ENCODE assay signal across 12 cellular contexts in the genomic region with DNA sequence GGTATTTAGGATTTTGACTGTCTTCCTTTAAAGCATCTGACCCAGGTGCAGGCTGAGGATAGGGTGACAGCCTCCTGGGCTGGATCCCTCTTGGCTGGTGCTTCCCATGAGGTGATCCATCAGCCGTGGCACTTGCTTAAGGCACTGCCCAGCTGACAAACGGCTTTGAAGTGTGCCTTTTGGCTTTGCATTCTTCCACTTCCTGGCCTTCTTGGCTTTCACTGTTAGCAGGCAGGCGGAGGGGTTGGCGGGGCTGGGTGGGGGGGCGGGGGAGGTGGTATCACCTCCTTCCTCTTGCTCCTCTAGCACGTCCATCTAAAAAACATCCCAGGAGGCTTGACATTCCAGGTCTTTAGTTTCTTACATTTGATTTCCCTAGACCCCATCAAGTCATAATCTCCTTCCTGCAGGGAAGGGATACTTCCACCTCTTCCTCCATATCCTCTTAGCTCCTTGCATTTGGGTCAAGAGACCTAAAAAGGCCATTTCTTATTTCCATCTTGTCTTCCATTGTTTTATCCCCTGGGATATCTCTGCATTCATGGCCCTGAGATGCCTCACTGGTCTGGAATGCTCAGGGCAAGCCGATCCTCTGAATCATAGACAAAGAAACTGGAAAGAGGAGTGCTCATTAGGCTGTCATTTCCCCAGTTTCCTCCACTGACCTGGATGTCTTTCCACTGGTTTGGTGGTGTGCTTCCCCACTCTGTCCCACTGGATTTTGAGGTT. TPM values are rescaled to one million over a fixed set of nuclear protein-coding genes. Genes with fewer than 3 reads are reported as not detected.
DNase-seq lines count a peak whose midpoint lies in the region; ATAC-seq, FAIRE-seq and TF ChIP-seq lines count a peak whose summit lies in the region.
"Had no signal": no experiment of that assay in that cellular context is flagged by ENCODE, and none has a peak within 500 bp of the region (broad histone marks: within the 10 kb centered on the region; RNA-seq: fewer than 3 reads in every experiment).

No MANE protein-coding gene starts in this region.

- peak; percentile 66 to 67 for DNase-seq in A549 (ENCODE audit: low read depth in 1 of 2, low spot score in 1 of 2)
- DNase-seq in HK-2 (ENCODE audit: unreplicated experiment): peak; percentile 68
- DNase-seq in ascending aorta (ENCODE audit: low spot score in 2 of 2): peak in 1 of 2 donors; percentile 75
- peak; percentile 66 for DNase-seq in iris pigment epithelial cell (ENCODE audit: low read depth)
- no peak for DNase-seq in progenitor cell of endocrine pancreas (ENCODE audit: low spot score, unreplicated experiment)
- DNase-seq in head of caudate nucleus: no peak
- no peak for DNase-seq in CD4-positive, alpha-beta T cell
- DNase-seq: activated CD4-positive, CD25-positive, alpha-beta regulatory T cell; CD8-positive, alpha-beta T cell; NCI-H446 treated with DMSO at 0.1 percent for 48 hours had no signal

- WGBS in A549 (ENCODE audit: missing lambda C conversion rate): 2% methylated on average over 7 of the region's 7 CpGs

- H3K4me2 ChIP-seq in A549: peak overlapping the region; percentile 72

- peaks cover 28% of the 10 kb centered on the region for H3K27me3 Mint-ChIP-seq in progenitor cell of endocrine pancreas
- H3K27me3 Mint-ChIP-seq in CD4-positive, alpha-beta T cell: no peaks in the 10 kb centered on the region

- POLR2A ChIA-PET in A549 (lab: Yijun Ruan, JAX): no interaction called here
- POLR2A ChIA-PET in CD4-positive, alpha-beta T cell (lab: Charles Lee): no interaction called here

- TF ChIP-seq EP300 in A549 (IDR thresholded peaks at IDR 0.05): no peak

- H3K9me3 Mint-ChIP-seq in progenitor cell of endocrine pancreas (ENCODE audit: low read depth): peaks cover 23% of the 10 kb centered on the region
- H3K9me3 Mint-ChIP-seq in CD4-positive, alpha-beta T cell: peaks cover 2% of the 10 kb centered on the region

- H3K4me3 ChIP-seq in A549 (no peak overlapping the region), ascending aorta (no peak overlapping the region)

- H3K9me3 ChIP-seq in A549: no peaks in the 10 kb centered on the region
- H3K9me3 ChIP-seq in ascending aorta: no peaks in the 10 kb centered on the region
- H3K9me3 ChIP-seq in CD4-positive, alpha-beta T cell (ENCODE audit: control insufficient read depth, low read length): no peaks in the 10 kb centered on the region

- no peak for TF ChIP-seq POLR2A in A549 (IDR thresholded peaks at IDR 0.05; ENCODE audit: low read length)

- no peak overlapping the region for H3K27ac Mint-ChIP-seq in progenitor cell of endocrine pancreas
- H3K27ac Mint-ChIP-seq in CD4-positive, alpha-beta T cell: no peak overlapping the region
- H3K27ac Mint-ChIP-seq: brain; CD8-positive, alpha-beta T cell had no signal

- peak overlapping the region; percentile 68 to 85 for H3K27ac ChIP-seq in A549
- peak overlapping the region; percentile 60 to 76 for H3K27ac ChIP-seq in ascending aorta
- H3K27ac ChIP-seq in CD4-positive, alpha-beta T cell (ENCODE audit: low read depth, low read length): no peak overlapping the region

- H3K4me1 ChIP-seq in A549: peaks cover 20% of the 10 kb centered on the region
- peaks cover 0 to 15% of the 10 kb centered on the region in 2 donors for H3K4me1 ChIP-seq in ascending aorta

- no peaks in the 10 kb centered on the region for H3K36me3 Mint-ChIP-seq in progenitor cell of endocrine pancreas (ENCODE audit: insufficient read depth)
- H3K36me3 Mint-ChIP-seq in CD4-positive, alpha-beta T cell (ENCODE audit: low read depth): no peaks in the 10 kb centered on the region
- H3K36me3 Mint-ChIP-seq: brain; CD8-positive, alpha-beta T cell had no signal

- no peaks in the 10 kb centered on the region for H3K27me3 ChIP-seq in ascending aorta
- no peaks in the 10 kb centered on the region for H3K27me3 ChIP-seq in CD4-positive, alpha-beta T cell (ENCODE audit: control insufficient read depth, insufficient read depth, low read length)

- no peaks in the 10 kb centered on the region for H3K4me1 Mint-ChIP-seq in progenitor cell of endocrine pancreas (ENCODE audit: low read depth)
- H3K4me1 Mint-ChIP-seq in CD4-positive, alpha-beta T cell (ENCODE audit: low read depth): no peaks in the 10 kb centered on the region
- H3K4me1 Mint-ChIP-seq: brain had no signal

- peak; percentile 97 for FAIRE-seq in A549 (lab: Jason Lieb, UNC)

- H3K4me3 Mint-ChIP-seq in progenitor cell of endocrine pancreas (ENCODE audit: low read depth): no peak overlapping the region
- no peak overlapping the region for H3K4me3 Mint-ChIP-seq in CD4-positive, alpha-beta T cell
- H3K4me3 Mint-ChIP-seq: brain; CD8-positive, alpha-beta T cell had no signal

- CTCF ChIA-PET in A549 (lab: Yijun Ruan, JAX): interaction anchor here (0.6 to 2.3 kb wide), 5 partner anchors 11 to 60 kb away, joined by 4 to 10 read pairs (median 7); a partner anchor contains a TSS
- CTCF ChIA-PET in CD4-positive, alpha-beta T cell (lab: Charles Lee): no interaction called here

- intact Hi-C loops in ascending aorta (cut with DNase I): no loop called here
- intact Hi-C loops in head of caudate nucleus (cut with DNase I): no loop called here
- intact Hi-C loops in CD4-positive, alpha-beta T cell (cut with DNase I, micrococcal nuclease): no loop called here

- ATAC-seq in A549: peak; percentile 98 to 99
- no peak for ATAC-seq in HG02759 (IDR thresholded peaks at IDR 0.05; ENCODE audit: unreplicated experiment)
- ATAC-seq in CD4-positive, alpha-beta T cell (ENCODE audit: poor library complexity): no peak
- ATAC-seq: CD8-positive, alpha-beta T cell had no signal

- no peak for TF ChIP-seq CTCF in A549 (IDR thresholded peaks at IDR 0.05)
- no peak for TF ChIP-seq CTCF in ascending aorta (IDR thresholded peaks at IDR 0.05)
- TF ChIP-seq CTCF in progenitor cell of endocrine pancreas (IDR thresholded peaks at IDR 0.05; ENCODE audit: unreplicated experiment): no peak
- TF ChIP-seq CTCF in CD4-positive, alpha-beta T cell (IDR thresholded peaks at IDR 0.05): no peak

- no peaks in the 10 kb centered on the region for H3K36me3 ChIP-seq in ascending aorta

- TF ChIP-seq RAD21 in A549 (conservative IDR thresholded peaks at IDR 0.05 in 1 of 2, IDR thresholded peaks at IDR 0.05 in 1 of 2): no peak

TF ChIP-seq in A549, 52 proteins besides CTCF, POLR2A, EP300 and RAD21 (continues in another document):
- TF ChIP-seq MAZ (IDR thresholded peaks at IDR 0.05; ENCODE audit: borderline replicate concordance, low read depth, low read length) (no peak), HOXB5 (CRISPR knock-in tag; IDR thresholded peaks at IDR 0.05) (no peak), FOSL2 (IDR thresholded peaks at IDR 0.05) (peak; percentile 78; the same call in 1 of the 2 replicates), FOSL2 (CRISPR knock-in tag; IDR thresholded peaks at IDR 0.05) (peak; percentile 85), CEBPB (IDR thresholded peaks at IDR 0.05) (no peak)
- TF ChIP-seq, protein P1, sequence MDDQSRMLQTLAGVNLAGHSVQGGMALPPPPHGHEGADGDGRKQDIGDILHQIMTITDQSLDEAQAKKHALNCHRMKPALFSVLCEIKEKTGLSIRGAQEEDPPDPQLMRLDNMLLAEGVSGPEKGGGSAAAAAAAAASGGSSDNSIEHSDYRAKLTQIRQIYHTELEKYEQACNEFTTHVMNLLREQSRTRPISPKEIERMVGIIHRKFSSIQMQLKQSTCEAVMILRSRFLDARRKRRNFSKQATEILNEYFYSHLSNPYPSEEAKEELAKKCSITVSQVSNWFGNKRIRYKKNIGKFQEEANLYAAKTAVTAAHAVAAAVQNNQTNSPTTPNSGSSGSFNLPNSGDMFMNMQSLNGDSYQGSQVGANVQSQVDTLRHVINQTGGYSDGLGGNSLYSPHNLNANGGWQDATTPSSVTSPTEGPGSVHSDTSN (IDR thresholded peaks at IDR 0.05): peak; percentile 10; the same call in 1 of the 2 replicates
- TF ChIP-seq, protein P2, sequence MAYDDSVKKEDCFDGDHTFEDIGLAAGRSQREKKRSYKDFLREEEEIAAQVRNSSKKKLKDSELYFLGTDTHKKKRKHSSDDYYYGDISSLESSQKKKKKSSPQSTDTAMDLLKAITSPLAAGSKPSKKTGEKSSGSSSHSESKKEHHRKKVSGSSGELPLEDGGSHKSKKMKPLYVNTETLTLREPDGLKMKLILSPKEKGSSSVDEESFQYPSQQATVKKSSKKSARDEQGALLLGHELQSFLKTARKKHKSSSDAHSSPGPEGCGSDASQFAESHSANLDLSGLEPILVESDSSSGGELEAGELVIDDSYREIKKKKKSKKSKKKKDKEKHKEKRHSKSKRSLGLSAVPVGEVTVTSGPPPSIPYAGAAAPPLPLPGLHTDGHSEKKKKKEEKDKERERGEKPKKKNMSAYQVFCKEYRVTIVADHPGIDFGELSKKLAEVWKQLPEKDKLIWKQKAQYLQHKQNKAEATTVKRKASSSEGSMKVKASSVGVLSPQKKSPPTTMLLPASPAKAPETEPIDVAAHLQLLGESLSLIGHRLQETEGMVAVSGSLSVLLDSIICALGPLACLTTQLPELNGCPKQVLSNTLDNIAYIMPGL (CRISPR knock-in tag; IDR thresholded peaks at IDR 0.05; ENCODE audit: borderline replicate concordance): no peak
- TF ChIP-seq, protein P3, sequence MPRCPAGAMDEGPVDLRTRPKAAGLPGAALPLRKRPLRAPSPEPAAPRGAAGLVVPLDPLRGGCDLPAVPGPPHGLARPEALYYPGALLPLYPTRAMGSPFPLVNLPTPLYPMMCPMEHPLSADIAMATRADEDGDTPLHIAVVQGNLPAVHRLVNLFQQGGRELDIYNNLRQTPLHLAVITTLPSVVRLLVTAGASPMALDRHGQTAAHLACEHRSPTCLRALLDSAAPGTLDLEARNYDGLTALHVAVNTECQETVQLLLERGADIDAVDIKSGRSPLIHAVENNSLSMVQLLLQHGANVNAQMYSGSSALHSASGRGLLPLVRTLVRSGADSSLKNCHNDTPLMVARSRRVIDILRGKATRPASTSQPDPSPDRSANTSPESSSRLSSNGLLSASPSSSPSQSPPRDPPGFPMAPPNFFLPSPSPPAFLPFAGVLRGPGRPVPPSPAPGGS (IDR thresholded peaks at IDR 0.05): no peak

RNA-seq across cellular contexts. Expression of a gene that starts 11.3 kb away (rescaled TPM):
- polyA plus RNA-seq in A549 (2011; rRNA removed): 0.15 and 0.18 TPM in 2 replicates
- 0.70 and 1.0 TPM in 2 replicates for polyA plus RNA-seq in A549 (2012; cell fraction: cytosol; rRNA removed)
- polyA plus RNA-seq in A549 (2012; cell fraction: nucleus; rRNA removed): 0.76 and 0.82 TPM in 2 replicates
- 0.74 to 0.77 TPM (median 0.75 TPM) in 3 replicates for polyA plus RNA-seq in A549 (2017; fragmentation: RNase III; extraction: RNeasy Plus Mini Kit Qiagen cat#74134 plus additional on column Dnase treatment)
- 0.10 and 0.21 TPM in 2 replicates for polyA minus RNA-seq in A549 (2011; rRNA and poly(A)+ RNA removed)
- total RNA-seq in ascending aorta: 2.2 TPM
- total RNA-seq in progenitor cell of endocrine pancreas: 0.14 and 0.38 TPM in 2 replicates
- not detected for total RNA-seq in CD4-positive, alpha-beta T cell
- total RNA-seq: CD8-positive, alpha-beta T cell had no signal

Comparison
In these comparisons a context has a peak if more than half of its experiments do, and no peak if none do; other contexts are left out.
1. ATAC-seq: peak in A549 (2 of 2); none in HG02759 (single experiment) and CD4-positive, alpha-beta T cell (single experiment).
2. DNase-seq: peak in A549 (2 of 2), HK-2 (single experiment) and iris pigment epithelial cell (single experiment); none in progenitor cell of endocrine pancreas (single experiment), head of caudate nucleus (0 of 42) and CD4-positive, alpha-beta T cell (0 of 10).